In genomic region chr2:203673933-203674332, GRCh38 we compare ENCODE assay signal across 8 cellular contexts. TPM values are rescaled to one million over a fixed set of nuclear protein-coding genes. Genes with fewer than 3 reads are reported as not detected.
DNase-seq lines count a peak whose midpoint lies in the region; ATAC-seq and TF ChIP-seq lines count a peak whose summit lies in the region.

No MANE protein-coding gene starts in this region.

- ATAC-seq in GM21360 (IDR thresholded peaks at IDR 0.05; ENCODE audit: unreplicated experiment) = peak; percentile 92
- peak; percentile 97 for ATAC-seq in HG03469 (IDR thresholded peaks at IDR 0.05; ENCODE audit: unreplicated experiment)
- no peak for ATAC-seq in right lobe of liver

- no peak overlapping the region for H3K27ac ChIP-seq in right lobe of liver

- H3K36me3 ChIP-seq in right lobe of liver = no peaks in the 10 kb centered on the region

- H3K9me3 ChIP-seq in right lobe of liver = no peaks in the 10 kb centered on the region

- TF ChIP-seq POLR2A in right lobe of liver (IDR thresholded peaks at IDR 0.05) = no peak

- H3K4me1 ChIP-seq in right lobe of liver = no peaks in the 10 kb centered on the region

- H3K4me3 ChIP-seq in GM12864 (ENCODE audit: low read depth, low read length) (no peak overlapping the region), right lobe of liver (no peak overlapping the region)

- peak; percentile 74 for DNase-seq in GM12864 (ENCODE audit: low read depth)
- DNase-seq in activated gamma-delta T cell treated with anti-CD3 and anti-CD28 coated beads, Interleukin-2, amount 50 U/mL, for 16 hours (ENCODE audit: low read depth) = peak; percentile 19
- peak; percentile 5 to 37 for DNase-seq in stimulated activated CD8-positive, alpha-beta memory T cell treated with anti-CD3 and anti-CD28 coated beads, Interleukin-2, amount 100 ng/mL, for 48 hours (ENCODE audit: low read depth in 2 of 2)
- DNase-seq in NCI-H1930 (lab: John Stamatoyannopoulos, UW) = no peak
- no peak for DNase-seq in GOT3 (lab: John Stamatoyannopoulos, UW)
- DNase-seq in right lobe of liver = no peak

- intact Hi-C loops in right lobe of liver (cut with DNase I) = no loop called here

- H3K27me3 ChIP-seq in right lobe of liver = no peaks in the 10 kb centered on the region

- 83% methylated on average over 1 of the region's 1 CpG for WGBS in right lobe of liver (ENCODE audit: insufficient coverage, low coverage, low lambda C conversion rate, missing lambda C conversion rate)

- TF ChIP-seq CTCF in GM12864 (IDR thresholded peaks at IDR 0.05; ENCODE audit: low read depth, low read length, missing control alignments) = no peak
- TF ChIP-seq CTCF in right lobe of liver (IDR thresholded peaks at IDR 0.05) = no peak

RNA-seq across cellular contexts. Expression of gene CD28, which starts 32.5 kb away (rescaled TPM):
- total RNA-seq in right lobe of liver = 1 to 10 TPM in 1 of 6 experiments, under 1 TPM in 5; 0.16 to 1.6 (median 0.46) TPM

Comparison
In these comparisons a context has a peak if more than half of its experiments do, and no peak if none do; other contexts are left out.
1. DNase-seq: peak in GM12864 (single experiment), activated gamma-delta T cell treated with anti-CD3 and anti-CD28 coated beads, Interleukin-2, amount 50 U/mL, for 16 hours (single experiment) and stimulated activated CD8-positive, alpha-beta memory T cell treated with anti-CD3 and anti-CD28 coated beads, Interleukin-2, amount 100 ng/mL, for 48 hours (2 of 2); none in NCI-H1930 (0 of 2), GOT3 (single experiment) and right lobe of liver (0 of 3).
2. ATAC-seq: peak in GM21360 (single experiment) and HG03469 (single experiment); none in right lobe of liver (0 of 4).